9 cellular contexts compared by ENCODE assay signal in the genomic region with DNA sequence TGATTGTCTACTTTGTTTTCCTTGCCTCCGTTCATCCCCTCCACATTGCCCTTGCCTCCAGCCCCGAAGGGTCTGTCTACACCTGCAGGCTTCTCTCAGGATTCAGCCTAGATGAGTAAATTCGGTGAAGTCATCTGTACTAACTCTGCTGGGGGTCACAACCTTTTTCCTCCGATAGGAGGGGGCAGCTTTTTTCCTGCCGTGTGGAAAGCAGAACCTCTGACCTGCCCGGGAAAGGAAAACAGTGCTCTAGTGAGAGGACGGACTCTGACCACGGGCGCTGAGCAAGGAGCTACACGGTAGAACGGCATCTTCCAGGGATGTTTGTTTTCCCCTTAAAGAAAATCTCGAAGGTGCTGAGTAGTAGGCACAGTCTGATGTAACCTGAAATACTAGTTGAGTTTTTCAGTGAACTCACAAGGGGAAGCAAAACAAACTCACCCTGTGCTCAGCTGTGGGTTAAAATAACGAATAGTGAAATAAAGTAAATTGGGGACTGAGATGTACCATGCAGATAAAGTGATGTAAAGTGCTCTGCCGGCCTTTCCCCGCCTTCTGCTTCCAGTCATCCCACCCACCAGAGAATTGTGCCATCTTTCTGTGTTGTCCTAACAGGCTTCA.
DNase-seq lines count a peak whose midpoint lies in the region; TF ChIP-seq lines count a peak whose summit lies in the region.
"Had no signal": no experiment of that assay in that cellular context is flagged by ENCODE, and none has a peak within 500 bp of the region (broad histone marks: within the 10 kb centered on the region; RNA-seq: fewer than 3 reads in every experiment).

No MANE protein-coding gene starts in this region.

- no peak overlapping the region for H2BK12ac ChIP-seq in mesenchymal stem cell (ENCODE audit: low read length in 2 of 2)

- no peak overlapping the region for H4K91ac ChIP-seq in mesenchymal stem cell (ENCODE audit: low read length)

- H2AFZ ChIP-seq in mammary epithelial cell (ENCODE audit: low read depth, low read length) (peak overlapping the region; percentile 58), mesenchymal stem cell (ENCODE audit: low read depth, low read length) (no peak overlapping the region)

- intact Hi-C loops in mammary epithelial cell (cut with micrococcal nuclease): loop anchor here (1.0 to 5.0 kb wide), 6 partner anchors 10 to 341 kb away; no protein-coding TSS in a partner anchor

- H3K23ac ChIP-seq in mesenchymal stem cell (ENCODE audit: low read length in 2 of 2): no peak overlapping the region

- H2BK5ac ChIP-seq in mesenchymal stem cell (ENCODE audit: low read depth, low read length, poor library complexity, severe bottlenecking): peak overlapping the region; percentile 80

- H3K9ac ChIP-seq in mammary epithelial cell (ENCODE audit: insufficient read depth, low read length) (peak overlapping the region; percentile 90), mesenchymal stem cell (ENCODE audit: low read length) (peak overlapping the region; percentile 22)

- DNase-seq in SIG-M5 treated with dmso at 0.1 percent for 504 hours (lab: John Stamatoyannopoulos, UW; ENCODE audit: unreplicated experiment) (peak; percentile 20), SIG-M5 (lab: John Stamatoyannopoulos, UW) (no peak), mammary epithelial cell (peak; percentile 53), mesenchymal stem cell (no peak), tibial nerve (ENCODE audit: low spot score in 2 of 2) (no peak), DMS114 treated with DMSO at 0.1 percent for 48 hours (lab: John Stamatoyannopoulos, UW; ENCODE audit: unreplicated experiment) (no peak), NCI-H1436 treated with DMSO at 0.1 percent for 48 hours (lab: John Stamatoyannopoulos, UW) (no peak)
- no peak for DNase-seq in stimulated activated CD4-positive, alpha-beta T cell treated with anti-CD3 and anti-CD28 coated beads, Interleukin-2, amount 100 ng/mL, for 24 hours
- DNase-seq: NCI-H1105 had no signal

- in situ Hi-C loops in mammary epithelial cell (cut with MboI; ENCODE audit: low sequenced_read_pairs in 2 of 2): no loop called here

- no peaks in the 10 kb centered on the region for H3K79me1 ChIP-seq in mesenchymal stem cell (replicated peaks; ENCODE audit: low read length, poor library complexity, severe bottlenecking)

- peaks cover 5% of the 10 kb centered on the region for H3K36me3 ChIP-seq in mammary epithelial cell (ENCODE audit: insufficient read depth, low read length)
- H3K36me3 ChIP-seq in mesenchymal stem cell (ENCODE audit: control insufficient read depth in 1 of 2, insufficient read depth in 2 of 2, low read depth in 1 of 2, low read length in 2 of 2): peaks cover 18 to 30% of the 10 kb centered on the region in 2 experiments
- H3K36me3 ChIP-seq in tibial nerve: no peaks in the 10 kb centered on the region

- H2AK5ac ChIP-seq in mesenchymal stem cell (ENCODE audit: low read length, severe bottlenecking): no peak overlapping the region

- no peaks in the 10 kb centered on the region for H4K20me1 ChIP-seq in mammary epithelial cell (ENCODE audit: insufficient read depth, low read length)

- H3K4me1 ChIP-seq in mammary epithelial cell (ENCODE audit: insufficient read depth, low read length) (peaks cover 44% of the 10 kb centered on the region), mesenchymal stem cell (ENCODE audit: control insufficient read depth, insufficient read depth, low read depth, low read length) (peaks cover 2% of the 10 kb centered on the region), tibial nerve (peaks cover 0 to 60% (median 21%) of the 10 kb centered on the region in 4 donors)

- H3K27ac ChIP-seq in mammary epithelial cell (ENCODE audit: insufficient read depth, low read depth, low read length) (peak overlapping the region; percentile 86), mesenchymal stem cell (ENCODE audit: low read length, poor library complexity, severe bottlenecking) (peak overlapping the region; percentile 93), tibial nerve (peak overlapping the region; percentile 93 to 99 (median 98))

- WGBS in mammary epithelial cell (ENCODE audit: low coverage, missing lambda C conversion rate): 7% methylated on average over 15 of the region's 15 CpGs
- 68% methylated on average over 15 of the region's 15 CpGs for WGBS in mesenchymal stem cell
- 10 to 16% methylated on average over 15 of the region's 15 CpGs for WGBS in tibial nerve, 2 donors

- H3K9me3 ChIP-seq in mammary epithelial cell (replicated peaks; ENCODE audit: insufficient read depth, low read length) (no peaks in the 10 kb centered on the region), mesenchymal stem cell (ENCODE audit: control insufficient read depth, low read length) (no peaks in the 10 kb centered on the region), tibial nerve (no peaks in the 10 kb centered on the region)

- dilution Hi-C loops in mammary epithelial cell (cut with HindIII; ENCODE audit: low sequenced_read_pairs): no loop called here

- H3K27me3 ChIP-seq in mammary epithelial cell (ENCODE audit: insufficient read depth, low read length) (no peaks in the 10 kb centered on the region), mesenchymal stem cell (ENCODE audit: control insufficient read depth in 1 of 2, insufficient read depth in 1 of 2, low read length in 2 of 2) (no peaks in the 10 kb centered on the region), tibial nerve (no peaks in the 10 kb centered on the region)

- TF ChIP-seq CTCF in mammary epithelial cell (conservative IDR thresholded peaks at IDR 0.05 in 1 of 2, IDR thresholded peaks at IDR 0.05 in 1 of 2; ENCODE audit: extremely low read depth in 1 of 2, insufficient read depth in 1 of 2, low read depth in 1 of 2, low read length in 2 of 2) (no peak), tibial nerve (IDR thresholded peaks at IDR 0.05) (no peak)

- peak overlapping the region; percentile 19 to 42 (median 22) for H3K4me3 ChIP-seq in mammary epithelial cell (replicated peaks in 1 of 3; ENCODE audit: insufficient read depth in 1 of 3, low read depth in 2 of 3, low read length in 3 of 3)
- peak overlapping the region in 1 of 2 experiments; percentile 42 for H3K4me3 ChIP-seq in mesenchymal stem cell (ENCODE audit: insufficient read depth in 1 of 2, low read depth in 1 of 2, low read length in 2 of 2)
- H3K4me3 ChIP-seq in tibial nerve: peak overlapping the region; percentile 38 to 79 (median 63)

- CTCF ChIA-PET in mammary epithelial cell (lab: Charles Lee; ENCODE audit: low non-redundant PET): interaction anchor here (0.6 to 0.7 kb wide), 2 partner anchors 10 to 13 kb away, joined by 3 to 4 read pairs; no protein-coding TSS in a partner anchor

- no peak overlapping the region for H2BK15ac ChIP-seq in mesenchymal stem cell (ENCODE audit: low read depth, poor library complexity, severe bottlenecking)

- peak overlapping the region in 1 of 2 experiments; percentile 15 for H3K4ac ChIP-seq in mesenchymal stem cell (ENCODE audit: low read depth in 1 of 2, low read length in 2 of 2)

- H2BK120ac ChIP-seq in mesenchymal stem cell (ENCODE audit: low read depth, low read length): no peak overlapping the region

- BruUV-seq in mammary epithelial cell (replicated peaks; lab: Mats Ljungman, UMichigan): no TSS peak

- peak overlapping the region; percentile 89 for H3K4me2 ChIP-seq in mammary epithelial cell (ENCODE audit: insufficient read depth, low read depth, low read length)
- peak overlapping the region; percentile 40 for H3K4me2 ChIP-seq in mesenchymal stem cell (ENCODE audit: low read length, poor library complexity, severe bottlenecking)

- H3K79me2 ChIP-seq in mammary epithelial cell (ENCODE audit: insufficient read depth, low read length): peaks cover 73% of the 10 kb centered on the region

- no peak overlapping the region for H3K18ac ChIP-seq in mesenchymal stem cell (ENCODE audit: low read depth in 1 of 2, low read length in 2 of 2)

- peak in 1 of 2 donors; percentile 14 for TF ChIP-seq POLR2A in tibial nerve (IDR thresholded peaks at IDR 0.05)

- H4K8ac ChIP-seq in mesenchymal stem cell (ENCODE audit: low read length): no peak overlapping the region

- TF ChIP-seq EP300 in tibial nerve (IDR thresholded peaks at IDR 0.05): no peak

- H3K14ac ChIP-seq in mesenchymal stem cell (ENCODE audit: low read length in 2 of 2): no peak overlapping the region

Comparison
In these comparisons a context has a peak if more than half of its experiments do, and no peak if none do; other contexts are left out.
1. DNase-seq: peak in SIG-M5 treated with dmso at 0.1 percent for 504 hours (single experiment) and mammary epithelial cell (single experiment); none in SIG-M5 (single experiment), mesenchymal stem cell (single experiment), tibial nerve (0 of 2), DMS114 treated with DMSO at 0.1 percent for 48 hours (single experiment), NCI-H1436 treated with DMSO at 0.1 percent for 48 hours (single experiment) and stimulated activated CD4-positive, alpha-beta T cell treated with anti-CD3 and anti-CD28 coated beads, Interleukin-2, amount 100 ng/mL, for 24 hours (0 of 2).
2. Peak in every context shown above with its lines, with median percentiles within 50 percentile points of each other: H3K27ac ChIP-seq.